ENCODE assay signal across 1 cellular context in genomic region chr2:25982273-25982967, GRCh38.
TF ChIP-seq lines count a peak whose summit lies in the region.

Gene KIF3C (minus strand): TSS chr2:25982497. CDS start chr2:25981917, 580 bp downstream.

TF ChIP-seq in HepG2, 621 proteins besides CTCF, POLR2A, EP300 and RAD21 (continued from another document and continues in another):
- TF ChIP-seq EED (CRISPR knock-in tag; IDR thresholded peaks at IDR 0.05): no peak
- no peak for TF ChIP-seq ZNF773 (CRISPR knock-in tag; IDR thresholded peaks at IDR 0.05; ENCODE audit: borderline replicate concordance)
- 0 out of 2 replicates have a peak, but pooled peaks have one; percentile 40 for TF ChIP-seq ZNF431 (CRISPR knock-in tag; IDR thresholded peaks at IDR 0.05; ENCODE audit: borderline replicate concordance, low read depth)
- no peak for TF ChIP-seq KDM1A (CRISPR knock-in tag; IDR thresholded peaks at IDR 0.05)
- no peak for TF ChIP-seq POGZ (CRISPR knock-in tag; IDR thresholded peaks at IDR 0.05)
- no peak for TF ChIP-seq SRSF4 (IDR thresholded peaks at IDR 0.05; ENCODE audit: low read depth, low read length, poor library complexity, severe bottlenecking)
- TF ChIP-seq KAT7 (CRISPR knock-in tag; IDR thresholded peaks at IDR 0.05; ENCODE audit: borderline replicate concordance): no peak
- no peak for TF ChIP-seq ZNF597 (CRISPR knock-in tag; IDR thresholded peaks at IDR 0.05)
- TF ChIP-seq ZNF558 (CRISPR knock-in tag; IDR thresholded peaks at IDR 0.05; ENCODE audit: borderline replicate concordance): no peak
- TF ChIP-seq ZBTB42 (CRISPR knock-in tag; IDR thresholded peaks at IDR 0.05): no peak
- TF ChIP-seq IKZF1 (IDR thresholded peaks at IDR 0.05): no peak
- no peak for TF ChIP-seq ZMAT3 (CRISPR knock-in tag; conservative IDR thresholded peaks at IDR 0.05)
- no peak for TF ChIP-seq BRCA1 (CRISPR knock-in tag; IDR thresholded peaks at IDR 0.05)
- TF ChIP-seq SPEN (CRISPR knock-in tag; IDR thresholded peaks at IDR 0.05; ENCODE audit: low read depth): peak; percentile 55; the same call in 1 of the 2 replicates
- TF ChIP-seq ARID2 (CRISPR knock-in tag; IDR thresholded peaks at IDR 0.05; ENCODE audit: borderline replicate concordance): peak; percentile 40; the same call in 1 of the 2 replicates
- no peak for TF ChIP-seq AHDC1 (CRISPR knock-in tag; IDR thresholded peaks at IDR 0.05; ENCODE audit: borderline replicate concordance)
- 0 out of 2 replicates have a peak, but pooled peaks have one; percentile 27 for TF ChIP-seq ZNF556 (CRISPR knock-in tag; IDR thresholded peaks at IDR 0.05; ENCODE audit: borderline replicate concordance)
- TF ChIP-seq TCF7 (IDR thresholded peaks at IDR 0.05; ENCODE audit: low read depth): no peak
- no peak for TF ChIP-seq ZNF274 (CRISPR knock-in tag; IDR thresholded peaks at IDR 0.05)
- TF ChIP-seq, protein P1, sequence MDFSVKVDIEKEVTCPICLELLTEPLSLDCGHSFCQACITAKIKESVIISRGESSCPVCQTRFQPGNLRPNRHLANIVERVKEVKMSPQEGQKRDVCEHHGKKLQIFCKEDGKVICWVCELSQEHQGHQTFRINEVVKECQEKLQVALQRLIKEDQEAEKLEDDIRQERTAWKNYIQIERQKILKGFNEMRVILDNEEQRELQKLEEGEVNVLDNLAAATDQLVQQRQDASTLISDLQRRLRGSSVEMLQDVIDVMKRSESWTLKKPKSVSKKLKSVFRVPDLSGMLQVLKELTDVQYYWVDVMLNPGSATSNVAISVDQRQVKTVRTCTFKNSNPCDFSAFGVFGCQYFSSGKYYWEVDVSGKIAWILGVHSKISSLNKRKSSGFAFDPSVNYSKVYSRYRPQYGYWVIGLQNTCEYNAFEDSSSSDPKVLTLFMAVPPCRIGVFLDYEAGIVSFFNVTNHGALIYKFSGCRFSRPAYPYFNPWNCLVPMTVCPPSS (IDR thresholded peaks at IDR 0.05): no peak
- TF ChIP-seq ZNF234 (CRISPR knock-in tag; conservative IDR thresholded peaks at IDR 0.05): no peak
- TF ChIP-seq GPN1 (CRISPR knock-in tag; IDR thresholded peaks at IDR 0.05; ENCODE audit: borderline replicate concordance): no peak
- TF ChIP-seq KAT8 (CRISPR knock-in tag; IDR thresholded peaks at IDR 0.05): no peak
- TF ChIP-seq, protein P2, sequence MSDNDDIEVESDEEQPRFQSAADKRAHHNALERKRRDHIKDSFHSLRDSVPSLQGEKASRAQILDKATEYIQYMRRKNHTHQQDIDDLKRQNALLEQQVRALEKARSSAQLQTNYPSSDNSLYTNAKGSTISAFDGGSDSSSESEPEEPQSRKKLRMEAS (IDR thresholded peaks at IDR 0.05): no peak; the same call in 1 of the 2 replicates
- no peak for TF ChIP-seq ATF7 (IDR thresholded peaks at IDR 0.05)
- TF ChIP-seq ATF7 (CRISPR knock-in tag; IDR thresholded peaks at IDR 0.05): no peak; the same call in 1 of the 2 replicates
- TF ChIP-seq SAFB2 (CRISPR knock-in tag; IDR thresholded peaks at IDR 0.05; ENCODE audit: borderline replicate concordance, low read depth): peak; percentile 74; the same call in 1 of the 2 replicates
- TF ChIP-seq NFIB (CRISPR knock-in tag; IDR thresholded peaks at IDR 0.05; ENCODE audit: borderline replicate concordance): no peak
- no peak for TF ChIP-seq ZKSCAN8 (CRISPR knock-in tag; IDR thresholded peaks at IDR 0.05; ENCODE audit: borderline replicate concordance)
- no peak for TF ChIP-seq ZNF30 (CRISPR knock-in tag; IDR thresholded peaks at IDR 0.05)
- TF ChIP-seq RARG (CRISPR knock-in tag; IDR thresholded peaks at IDR 0.05; ENCODE audit: low read depth): no peak
- no peak for TF ChIP-seq BRD4 (CRISPR knock-in tag; IDR thresholded peaks at IDR 0.05)
- TF ChIP-seq SOX13 (IDR thresholded peaks at IDR 0.05): no peak
- TF ChIP-seq SOX13 (CRISPR knock-in tag; conservative IDR thresholded peaks at IDR 0.05 in 1 of 2, IDR thresholded peaks at IDR 0.05 in 1 of 2): no peak; a peak in 1 of 4 replicates
- TF ChIP-seq ZNF775 (CRISPR knock-in tag; IDR thresholded peaks at IDR 0.05; ENCODE audit: borderline replicate concordance): no peak
- TF ChIP-seq NFIC (IDR thresholded peaks at IDR 0.05; ENCODE audit: low read length): no peak
- TF ChIP-seq ZNF33A (CRISPR knock-in tag; IDR thresholded peaks at IDR 0.05; ENCODE audit: borderline replicate concordance): no peak
- no peak for TF ChIP-seq TRIM24 (CRISPR knock-in tag; IDR thresholded peaks at IDR 0.05)
- TF ChIP-seq ZBTB1 (CRISPR knock-in tag; IDR thresholded peaks at IDR 0.05; ENCODE audit: borderline replicate concordance): no peak
- TF ChIP-seq PRPF4 (IDR thresholded peaks at IDR 0.05; ENCODE audit: low read depth, low read length, poor library complexity, severe bottlenecking): no peak
- TF ChIP-seq ZNF562 (CRISPR knock-in tag; IDR thresholded peaks at IDR 0.05; ENCODE audit: borderline replicate concordance): no peak
- TF ChIP-seq ZNF367 (CRISPR knock-in tag; IDR thresholded peaks at IDR 0.05; ENCODE audit: borderline replicate concordance): no peak
- peak; percentile 54; the same call in 1 of the 2 replicates for TF ChIP-seq ZNF292 (CRISPR knock-in tag; IDR thresholded peaks at IDR 0.05; ENCODE audit: borderline replicate concordance, low read depth)
- no peak for TF ChIP-seq ARNT2 (CRISPR knock-in tag; IDR thresholded peaks at IDR 0.05; ENCODE audit: low read depth)
- TF ChIP-seq EHMT2 (IDR thresholded peaks at IDR 0.05; ENCODE audit: borderline replicate concordance, low read depth, low read length): no peak
- TF ChIP-seq KDM5B (CRISPR knock-in tag; IDR thresholded peaks at IDR 0.05; ENCODE audit: borderline replicate concordance): no peak
- 0 out of 2 replicates have a peak, but pooled peaks have one; percentile 29 for TF ChIP-seq GTF3A (CRISPR knock-in tag; conservative IDR thresholded peaks at IDR 0.05)
- TF ChIP-seq, protein P3, sequence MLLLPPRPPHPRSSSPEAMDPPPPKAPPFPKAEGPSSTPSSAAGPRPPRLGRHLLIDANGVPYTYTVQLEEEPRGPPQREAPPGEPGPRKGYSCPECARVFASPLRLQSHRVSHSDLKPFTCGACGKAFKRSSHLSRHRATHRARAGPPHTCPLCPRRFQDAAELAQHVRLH (CRISPR knock-in tag; IDR thresholded peaks at IDR 0.05; ENCODE audit: borderline replicate concordance, low read depth): no peak; the same call in 1 of the 2 replicates
- no peak for TF ChIP-seq ZNF17 (CRISPR knock-in tag; IDR thresholded peaks at IDR 0.05)
- TF ChIP-seq ZSCAN29 (CRISPR knock-in tag; conservative IDR thresholded peaks at IDR 0.05): no peak
- TF ChIP-seq NCOA2 (CRISPR knock-in tag; IDR thresholded peaks at IDR 0.05): peak; percentile 22; the same call in 1 of the 2 replicates
- TF ChIP-seq, protein P4, sequence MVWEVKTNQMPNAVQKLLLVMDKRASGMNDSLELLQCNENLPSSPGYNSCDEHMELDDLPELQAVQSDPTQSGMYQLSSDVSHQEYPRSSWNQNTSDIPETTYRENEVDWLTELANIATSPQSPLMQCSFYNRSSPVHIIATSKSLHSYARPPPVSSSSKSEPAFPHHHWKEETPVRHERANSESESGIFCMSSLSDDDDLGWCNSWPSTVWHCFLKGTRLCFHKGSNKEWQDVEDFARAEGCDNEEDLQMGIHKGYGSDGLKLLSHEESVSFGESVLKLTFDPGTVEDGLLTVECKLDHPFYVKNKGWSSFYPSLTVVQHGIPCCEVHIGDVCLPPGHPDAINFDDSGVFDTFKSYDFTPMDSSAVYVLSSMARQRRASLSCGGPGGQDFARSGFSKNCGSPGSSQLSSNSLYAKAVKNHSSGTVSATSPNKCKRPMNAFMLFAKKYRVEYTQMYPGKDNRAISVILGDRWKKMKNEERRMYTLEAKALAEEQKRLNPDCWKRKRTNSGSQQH (CRISPR knock-in tag; IDR thresholded peaks at IDR 0.05; ENCODE audit: low read depth): no peak; the same call in 1 of the 2 replicates
- no peak for TF ChIP-seq CEBPB (IDR thresholded peaks at IDR 0.05; ENCODE audit: borderline replicate concordance, low read depth, low read length)
- no peak for TF ChIP-seq HMG20A (CRISPR knock-in tag; IDR thresholded peaks at IDR 0.05; ENCODE audit: borderline replicate concordance)
- TF ChIP-seq NR3C1 (CRISPR knock-in tag; IDR thresholded peaks at IDR 0.05): no peak
- no peak for TF ChIP-seq RNF219 (CRISPR knock-in tag; IDR thresholded peaks at IDR 0.05)
- no peak for TF ChIP-seq ZNF841 (CRISPR knock-in tag; IDR thresholded peaks at IDR 0.05; ENCODE audit: borderline replicate concordance)
- TF ChIP-seq, protein P5, sequence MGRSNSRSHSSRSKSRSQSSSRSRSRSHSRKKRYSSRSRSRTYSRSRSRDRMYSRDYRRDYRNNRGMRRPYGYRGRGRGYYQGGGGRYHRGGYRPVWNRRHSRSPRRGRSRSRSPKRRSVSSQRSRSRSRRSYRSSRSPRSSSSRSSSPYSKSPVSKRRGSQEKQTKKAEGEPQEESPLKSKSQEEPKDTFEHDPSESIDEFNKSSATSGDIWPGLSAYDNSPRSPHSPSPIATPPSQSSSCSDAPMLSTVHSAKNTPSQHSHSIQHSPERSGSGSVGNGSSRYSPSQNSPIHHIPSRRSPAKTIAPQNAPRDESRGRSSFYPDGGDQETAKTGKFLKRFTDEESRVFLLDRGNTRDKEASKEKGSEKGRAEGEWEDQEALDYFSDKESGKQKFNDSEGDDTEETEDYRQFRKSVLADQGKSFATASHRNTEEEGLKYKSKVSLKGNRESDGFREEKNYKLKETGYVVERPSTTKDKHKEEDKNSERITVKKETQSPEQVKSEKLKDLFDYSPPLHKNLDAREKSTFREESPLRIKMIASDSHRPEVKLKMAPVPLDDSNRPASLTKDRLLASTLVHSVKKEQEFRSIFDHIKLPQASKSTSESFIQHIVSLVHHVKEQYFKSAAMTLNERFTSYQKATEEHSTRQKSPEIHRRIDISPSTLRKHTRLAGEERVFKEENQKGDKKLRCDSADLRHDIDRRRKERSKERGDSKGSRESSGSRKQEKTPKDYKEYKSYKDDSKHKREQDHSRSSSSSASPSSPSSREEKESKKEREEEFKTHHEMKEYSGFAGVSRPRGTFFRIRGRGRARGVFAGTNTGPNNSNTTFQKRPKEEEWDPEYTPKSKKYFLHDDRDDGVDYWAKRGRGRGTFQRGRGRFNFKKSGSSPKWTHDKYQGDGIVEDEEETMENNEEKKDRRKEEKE (IDR thresholded peaks at IDR 0.05): no peak
- no peak for TF ChIP-seq RFXAP (CRISPR knock-in tag; IDR thresholded peaks at IDR 0.05; ENCODE audit: borderline replicate concordance)
- no peak for TF ChIP-seq ZNF550 (CRISPR knock-in tag; IDR thresholded peaks at IDR 0.05; ENCODE audit: borderline replicate concordance)
- TF ChIP-seq ZNF180 (CRISPR knock-in tag; IDR thresholded peaks at IDR 0.05; ENCODE audit: borderline replicate concordance, low read depth): no peak
